4 cellular contexts compared by ENCODE assay signal in the genomic region with DNA sequence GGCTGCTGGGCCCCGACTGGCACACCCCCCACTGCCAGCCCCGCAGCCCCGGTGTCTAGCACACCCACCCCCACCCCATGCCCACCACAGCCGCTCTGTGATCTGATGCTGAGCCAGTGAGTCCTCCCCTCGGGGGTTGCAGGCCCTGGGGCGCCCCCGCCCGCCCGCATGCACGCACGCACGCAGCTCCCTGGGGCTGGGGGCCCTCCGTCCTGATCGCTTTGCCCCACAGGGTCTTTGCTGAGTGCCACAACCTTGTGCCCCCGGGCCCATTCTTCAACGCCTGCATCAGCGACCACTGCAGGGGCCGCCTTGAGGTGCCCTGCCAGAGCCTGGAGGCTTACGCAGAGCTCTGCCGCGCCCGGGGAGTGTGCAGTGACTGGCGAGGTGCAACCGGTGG. TPM values are rescaled to one million over a fixed set of nuclear protein-coding genes. Genes with fewer than 3 reads are reported as not detected.
"Had no signal": no experiment of that assay in that cellular context is flagged by ENCODE, and none has a peak within 500 bp of the region (broad histone marks: within the 10 kb centered on the region; RNA-seq: fewer than 3 reads in every experiment).

No MANE protein-coding gene starts in this region.

- H3K4me3 ChIP-seq: GM23338 had no signal

- H3K27ac Mint-ChIP-seq: GM23338 had no signal

- DNase-seq: H9, HCEC 1CT, IMR-90 had no signal

- H3K4me2 ChIP-seq: GM23338 had no signal

- H3K4me1 Mint-ChIP-seq: GM23338 had no signal

- H2AFZ ChIP-seq: GM23338 had no signal

- ATAC-seq: GM23338 had no signal

- H3K4me3 Mint-ChIP-seq: GM23338, H9 had no signal

RNA-seq across cellular contexts. Expression of a gene that starts 32.3 kb away (rescaled TPM):
- total RNA-seq: H9, IMR-90 had no signal
- polyA plus RNA-seq: IMR-90 had no signal
